In genomic region chr1:15741183-15741850, GRCh38 we compare ENCODE assay signal across 8 cellular contexts. TPM values are rescaled to one million over a fixed set of nuclear protein-coding genes. Genes with fewer than 3 reads are reported as not detected.
A peak's percentile ranks its signal among the peaks of the same experiment; 100 is the strongest.
DNase-seq lines count a peak whose midpoint lies in the region; ATAC-seq and TF ChIP-seq lines count a peak whose summit lies in the region.

No MANE protein-coding gene starts in this region.

- H3K9me3 ChIP-seq in T-helper 17 cell (ENCODE audit: control insufficient read depth, low read length, poor library complexity, severe bottlenecking) (no peaks in the 10 kb centered on the region), sigmoid colon (no peaks in the 10 kb centered on the region)

- DNase-seq in AG09319 (ENCODE audit: extremely low read depth, low read depth) (no peak), NCI-H128 (lab: John Stamatoyannopoulos, UW; ENCODE audit: unreplicated experiment) (peak; percentile 83), T-helper 17 cell (peak; percentile 31 to 57 (median 37)), amygdala (lab: John Stamatoyannopoulos, UW) (peak in 40 of 56 donors; percentile 2 to 65 (median 22)), hepatic stellate cell (ENCODE audit: low spot score) (peak; percentile 87), sigmoid colon (peak; percentile 91), foreskin melanocyte (no peak)

- intact Hi-C loops in sigmoid colon (cut with DNase I) = loop anchor here (2.0 to 5.0 kb wide), 2 partner anchors 57 to 144 kb away; partner anchors contain the start of gene PLEKHM2

- no peak overlapping the region for H3K27ac ChIP-seq in sigmoid colon

- H3K27me3 ChIP-seq in sigmoid colon = no peaks in the 10 kb centered on the region

- no peak overlapping the region for H3K4me3 ChIP-seq in sigmoid colon

- H3K4me3 Mint-ChIP-seq in T-helper 17 cell = no peak overlapping the region

- 8 to 27% methylated on average over 14 of the region's 14 CpGs for WGBS in sigmoid colon, 2 donors

- ATAC-seq in GM19351 (IDR thresholded peaks at IDR 0.05; ENCODE audit: unreplicated experiment) (peak; percentile 53), T-helper 17 cell (peak; percentile 82)

- H3K27me3 Mint-ChIP-seq in T-helper 17 cell = no peaks in the 10 kb centered on the region

- peak overlapping the region; percentile 77 for H3K27ac Mint-ChIP-seq in T-helper 17 cell

- no peaks in the 10 kb centered on the region for H3K36me3 ChIP-seq in sigmoid colon

- TF ChIP-seq POLR2A in sigmoid colon (IDR thresholded peaks at IDR 0.05) = peak in 1 of 2 donors; percentile 27

- peaks cover 8% of the 10 kb centered on the region for H3K4me1 Mint-ChIP-seq in T-helper 17 cell

- peaks cover 0 to 5% (median under 1%) of the 10 kb centered on the region in 4 donors for H3K4me1 ChIP-seq in sigmoid colon

- TF ChIP-seq CTCF in AG09319 (IDR thresholded peaks at IDR 0.05; ENCODE audit: low read depth, low read length) = peak; percentile 78
- peak; percentile 77 to 93 (median 84) for TF ChIP-seq CTCF in sigmoid colon (IDR thresholded peaks at IDR 0.05)

- no peaks in the 10 kb centered on the region for H3K36me3 Mint-ChIP-seq in T-helper 17 cell (ENCODE audit: low read depth)

- TF ChIP-seq EP300 in sigmoid colon (IDR thresholded peaks at IDR 0.05) = no peak

RNA-seq across cellular contexts. Expression of gene TMEM82, which starts 1.0 kb away (rescaled TPM):
- total RNA-seq in T-helper 17 cell = not detected
- total RNA-seq in sigmoid colon = under 1 TPM in 1 of 4 donors, not detected in 3; 0.55 TPM
- polyA plus RNA-seq in sigmoid colon = 10 to 100 TPM in 2 of 3 donors, 1 to 10 TPM in 1; 4.8 to 19.3 (median 17.3) TPM

RNA-seq across cellular contexts. Expression of gene SLC25A34, which starts 5.3 kb away (rescaled TPM):
- total RNA-seq in T-helper 17 cell = 1 to 10 TPM; 1.5 to 1.9 TPM
- total RNA-seq in sigmoid colon = 1 to 10 TPM in 3 of 4 donors, under 1 TPM in 1; 0.36 to 1.8 (median 1.6) TPM
- 10 to 100 TPM in 2 of 3 donors, 1 to 10 TPM in 1; 3.0 to 16.0 (median 12.1) TPM for polyA plus RNA-seq in sigmoid colon

RNA-seq across cellular contexts. Expression of gene FBLIM1, which starts 17.3 kb away (rescaled TPM):
- total RNA-seq in T-helper 17 cell = under 1 TPM in 1 of 2 donors, not detected in 1; 0.21 TPM
- total RNA-seq in sigmoid colon = 10 to 100 TPM; 28.1 to 53.2 (median 49.8) TPM
- 100 to 1,000 TPM; 107 to 227 (median 175) TPM for polyA plus RNA-seq in sigmoid colon

RNA-seq across cellular contexts. Expression of gene PLEKHM2, which starts 57.2 kb away (rescaled TPM):
- 10 to 100 TPM; 54.8 to 72.8 TPM for total RNA-seq in T-helper 17 cell
- total RNA-seq in sigmoid colon = 10 to 100 TPM; 28.6 to 49.6 (median 33.9) TPM
- polyA plus RNA-seq in sigmoid colon = 10 to 100 TPM; 19.8 to 34.4 (median 20.8) TPM

Comparison
In these comparisons a context has a peak if more than half of its experiments do, and no peak if none do; other contexts are left out.
1. DNase-seq: peak in NCI-H128 (single experiment), T-helper 17 cell (3 of 3), amygdala (40 of 56), hepatic stellate cell (single experiment) and sigmoid colon (single experiment); none in AG09319 (single experiment) and foreskin melanocyte (single experiment).
2. RNA of gene FBLIM1, which starts 17.3 kb away (total RNA-seq): 28.1 to 53.2 TPM in sigmoid colon; 0.21 TPM in T-helper 17 cell; every median in the first group is over 10 times any median in the second.